ENCODE assay signal across 10 cellular contexts in genomic region chr10:133009218-133009954, GRCh38.
A peak's percentile ranks its signal among the peaks of the same experiment; 100 is the strongest.
DNase-seq lines count a peak whose midpoint lies in the region; ATAC-seq and TF ChIP-seq lines count a peak whose summit lies in the region.
"Had no signal": no experiment of that assay in that cellular context is flagged by ENCODE, and none has a peak within 500 bp of the region (broad histone marks: within the 10 kb centered on the region; RNA-seq: fewer than 3 reads in every experiment).

No MANE protein-coding gene starts in this region.

- peaks cover 3% of the 10 kb centered on the region for H3K9me3 Mint-ChIP-seq in Calu3 (ENCODE audit: low read depth, unreplicated experiment)
- no peaks in the 10 kb centered on the region for H3K9me3 Mint-ChIP-seq in activated CD8-positive, alpha-beta T cell treated with anti-CD3 and anti-CD28 coated beads, Interleukin-2, amount 10 ng/mL, durations not matched to agents 7 days and 5 days (ENCODE audit: insufficient read depth)
- H3K9me3 Mint-ChIP-seq in activated naive CD4-positive, alpha-beta T cell treated with anti-CD3 and anti-CD28 coated beads, Interleukin-2, amount 10 ng/mL, durations not matched to agents 7 days and 5 days: no peaks in the 10 kb centered on the region
- H3K9me3 Mint-ChIP-seq: memory B cell had no signal

- peaks cover 7% of the 10 kb centered on the region for H3K36me3 Mint-ChIP-seq in Calu3 (ENCODE audit: insufficient read depth, unreplicated experiment)
- H3K36me3 Mint-ChIP-seq in activated CD8-positive, alpha-beta T cell treated with anti-CD3 and anti-CD28 coated beads, Interleukin-2, amount 10 ng/mL, durations not matched to agents 7 days and 5 days (ENCODE audit: low read depth): no peaks in the 10 kb centered on the region
- no peaks in the 10 kb centered on the region for H3K36me3 Mint-ChIP-seq in activated naive CD4-positive, alpha-beta T cell treated with anti-CD3 and anti-CD28 coated beads, Interleukin-2, amount 10 ng/mL, durations not matched to agents 7 days and 5 days
- H3K36me3 Mint-ChIP-seq: memory B cell had no signal

- ATAC-seq in left cardiac atrium: peak; percentile 69 to 85
- no peak for ATAC-seq in activated CD8-positive, alpha-beta T cell treated with anti-CD3 and anti-CD28 coated beads, Interleukin-2, amount 10 ng/mL, durations not matched to agents 7 days and 5 days

- H3K4me1 Mint-ChIP-seq in Calu3 (ENCODE audit: low read depth, unreplicated experiment): peaks cover 7% of the 10 kb centered on the region
- H3K4me1 Mint-ChIP-seq in activated CD8-positive, alpha-beta T cell treated with anti-CD3 and anti-CD28 coated beads, Interleukin-2, amount 10 ng/mL, durations not matched to agents 7 days and 5 days (ENCODE audit: low read depth): no peaks in the 10 kb centered on the region
- no peaks in the 10 kb centered on the region for H3K4me1 Mint-ChIP-seq in activated naive CD4-positive, alpha-beta T cell treated with anti-CD3 and anti-CD28 coated beads, Interleukin-2, amount 10 ng/mL, durations not matched to agents 7 days and 5 days

- no peak overlapping the region for H3K4me3 Mint-ChIP-seq in Calu3 (ENCODE audit: low read depth, unreplicated experiment)
- H3K4me3 Mint-ChIP-seq in activated CD8-positive, alpha-beta T cell treated with anti-CD3 and anti-CD28 coated beads, Interleukin-2, amount 10 ng/mL, durations not matched to agents 7 days and 5 days: no peak overlapping the region
- no peak overlapping the region for H3K4me3 Mint-ChIP-seq in activated naive CD4-positive, alpha-beta T cell treated with anti-CD3 and anti-CD28 coated beads, Interleukin-2, amount 10 ng/mL, durations not matched to agents 7 days and 5 days
- H3K4me3 Mint-ChIP-seq: HFFc6, memory B cell had no signal

- H3K27ac Mint-ChIP-seq in Calu3 (ENCODE audit: unreplicated experiment): no peak overlapping the region
- H3K27ac Mint-ChIP-seq in activated CD8-positive, alpha-beta T cell treated with anti-CD3 and anti-CD28 coated beads, Interleukin-2, amount 10 ng/mL, durations not matched to agents 7 days and 5 days: no peak overlapping the region
- H3K27ac Mint-ChIP-seq in activated naive CD4-positive, alpha-beta T cell treated with anti-CD3 and anti-CD28 coated beads, Interleukin-2, amount 10 ng/mL, durations not matched to agents 7 days and 5 days: no peak overlapping the region
- H3K27ac Mint-ChIP-seq: HFFc6, memory B cell had no signal

- no TSS peak for BruUV-seq in Calu3 (replicated peaks; lab: Mats Ljungman, UMichigan)

- DNase-seq in Calu3: peak; percentile 35
- peak; percentile 34 for DNase-seq in NOMO-1 treated with dmso at 0.1 percent for 144 hours (lab: John Stamatoyannopoulos, UW; ENCODE audit: unreplicated experiment)
- DNase-seq in left cardiac atrium: peak; percentile 85
- DNase-seq in posterior vena cava (ENCODE audit: low spot score): peak; percentile 93
- DNase-seq in activated CD8-positive, alpha-beta T cell treated with anti-CD3 and anti-CD28 coated beads, Interleukin-2, amount 10 ng/mL, durations not matched to agents 7 days and 5 days: no peak
- DNase-seq in activated naive CD4-positive, alpha-beta T cell treated with anti-CD3 and anti-CD28 coated beads, Interleukin-2, amount 10 ng/mL, durations not matched to agents 7 days and 5 days: no peak
- no peak for DNase-seq in NCI-H446 treated with DMSO at 0.1 percent for 48 hours (lab: John Stamatoyannopoulos, UW)
- no peak for DNase-seq in NCI-H69 (lab: John Stamatoyannopoulos, UW)
- DNase-seq: HFFc6 had no signal

- intact Hi-C loops in Calu3 (cut with micrococcal nuclease; ENCODE audit: unreplicated experiment) (no loop called here), left cardiac atrium (cut with DNase I) (no loop called here), posterior vena cava (cut with DNase I) (no loop called here)

- CTCF ChIA-PET in Calu3 (lab: Charles Lee): no interaction called here
- CTCF ChIA-PET in activated CD8-positive, alpha-beta T cell treated with anti-CD3 and anti-CD28 coated beads, Interleukin-2, amount 10 ng/mL, durations not matched to agents 7 days and 5 days (lab: Charles Lee): no interaction called here
- CTCF ChIA-PET in activated naive CD4-positive, alpha-beta T cell treated with anti-CD3 and anti-CD28 coated beads, Interleukin-2, amount 10 ng/mL, durations not matched to agents 7 days and 5 days (lab: Charles Lee): no interaction called here

- no peak for TF ChIP-seq CTCF in Calu3 (IDR thresholded peaks at IDR 0.05; ENCODE audit: unreplicated experiment)

- POLR2A ChIA-PET in activated CD8-positive, alpha-beta T cell treated with anti-CD3 and anti-CD28 coated beads, Interleukin-2, amount 10 ng/mL, durations not matched to agents 7 days and 5 days (lab: Charles Lee): no interaction called here

- no peaks in the 10 kb centered on the region for H3K27me3 Mint-ChIP-seq in Calu3 (ENCODE audit: unreplicated experiment)
- no peaks in the 10 kb centered on the region for H3K27me3 Mint-ChIP-seq in activated CD8-positive, alpha-beta T cell treated with anti-CD3 and anti-CD28 coated beads, Interleukin-2, amount 10 ng/mL, durations not matched to agents 7 days and 5 days (ENCODE audit: low read depth)
- no peaks in the 10 kb centered on the region for H3K27me3 Mint-ChIP-seq in activated naive CD4-positive, alpha-beta T cell treated with anti-CD3 and anti-CD28 coated beads, Interleukin-2, amount 10 ng/mL, durations not matched to agents 7 days and 5 days

Comparison
In these comparisons a context has a peak if more than half of its experiments do, and no peak if none do; other contexts are left out.
1. DNase-seq: peak in Calu3 (single experiment), NOMO-1 treated with dmso at 0.1 percent for 144 hours (single experiment), left cardiac atrium (single experiment) and posterior vena cava (single experiment); none in activated CD8-positive, alpha-beta T cell treated with anti-CD3 and anti-CD28 coated beads, Interleukin-2, amount 10 ng/mL, durations not matched to agents 7 days and 5 days (single experiment), activated naive CD4-positive, alpha-beta T cell treated with anti-CD3 and anti-CD28 coated beads, Interleukin-2, amount 10 ng/mL, durations not matched to agents 7 days and 5 days (single experiment), NCI-H446 treated with DMSO at 0.1 percent for 48 hours (single experiment) and NCI-H69 (single experiment).